8 cellular contexts compared by ENCODE assay signal in the genomic region with DNA sequence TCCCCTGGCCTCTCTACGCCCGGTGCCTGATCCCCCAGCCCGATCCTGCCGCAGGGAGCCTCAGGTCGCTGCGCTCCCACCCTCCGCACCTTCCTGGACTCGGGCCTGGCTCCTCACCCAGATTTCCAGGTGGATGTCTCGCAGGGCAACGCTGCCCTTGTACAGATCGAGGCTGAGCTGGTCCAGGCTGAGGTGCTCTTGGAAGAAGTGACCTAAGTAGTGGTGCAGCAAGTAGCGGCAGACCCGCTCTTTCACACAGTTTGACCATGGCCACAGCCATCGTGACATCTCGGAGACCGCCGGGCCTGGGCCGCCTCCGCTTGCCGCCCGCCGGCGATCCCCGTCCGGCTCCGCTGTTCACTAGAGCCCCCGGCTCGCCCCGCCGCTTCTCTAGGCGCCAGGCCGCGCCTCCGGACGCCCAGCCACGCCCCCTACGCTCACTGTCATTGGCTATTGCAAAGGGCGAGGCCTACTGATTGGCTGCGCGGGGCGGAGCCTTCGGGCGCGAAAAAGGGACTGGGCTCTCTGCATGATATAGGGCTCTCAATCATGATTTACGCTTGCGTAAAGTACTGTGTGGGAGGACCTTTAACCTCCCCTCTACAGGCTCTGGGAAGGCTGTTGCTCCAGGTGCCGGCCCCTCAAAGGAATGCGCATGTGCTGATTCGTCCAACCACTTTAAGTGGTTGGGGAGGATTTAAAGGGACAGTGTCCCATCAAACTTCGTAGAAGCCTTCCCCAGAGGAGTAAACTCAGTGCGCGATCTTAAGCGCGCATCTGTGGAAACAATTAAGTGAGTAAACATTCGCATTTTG.
DNase-seq lines count a peak whose midpoint lies in the region; ATAC-seq and TF ChIP-seq lines count a peak whose summit lies in the region.

A gene (minus strand): TSS at position 362 of the 815 bp plus-strand sequence. CDS start 74 bp downstream, at position 288.

- peaks cover 28% of the 10 kb centered on the region for H3K36me3 Mint-ChIP-seq in central memory CD8-positive, alpha-beta T cell (ENCODE audit: insufficient read depth)

- DNase-seq in AG09309 (ENCODE audit: low read depth), result peak; percentile 99
- DNase-seq in NCI-H446 (lab: John Stamatoyannopoulos, UW), result peak; percentile 97 to 99
- peak; percentile 98 for DNase-seq in activated CD4-positive, CD25-positive, alpha-beta regulatory T cell treated with anti-CD3 and anti-CD28 coated beads, Interleukin-2, amount 50 U/mL, for 16 hours (ENCODE audit: low read depth, low spot score)
- DNase-seq in central memory CD8-positive, alpha-beta T cell (ENCODE audit: low spot score in 2 of 2), result peak; percentile 98 to 99
- peak; percentile 100 for DNase-seq in iris pigment epithelial cell (ENCODE audit: low read depth)
- DNase-seq in stimulated activated CD4-positive, alpha-beta T cell treated with anti-CD3 and anti-CD28 coated beads, Interleukin-12 subunit alpha, Interleukin-12 subunit beta, amount 100 ng/mL, for 24 hours (ENCODE audit: low read depth in 2 of 2), result peak; percentile 97 to 99

- H3K4me1 Mint-ChIP-seq in central memory CD8-positive, alpha-beta T cell, result peaks cover 23% of the 10 kb centered on the region

- H3K27me3 Mint-ChIP-seq in central memory CD8-positive, alpha-beta T cell, result no peaks in the 10 kb centered on the region

- ATAC-seq in GM19025 (IDR thresholded peaks at IDR 0.05; ENCODE audit: low read depth, unreplicated experiment) (peak; percentile 93), HG03342 (IDR thresholded peaks at IDR 0.05; ENCODE audit: unreplicated experiment) (peak; percentile 93)
- peak; percentile 94 for ATAC-seq in central memory CD8-positive, alpha-beta T cell (replicated peaks; ENCODE audit: extremely low read depth, poor library complexity, severe bottlenecking)

- TF ChIP-seq CTCF in AG09309 (IDR thresholded peaks at IDR 0.05; ENCODE audit: control insufficient read depth, insufficient read depth, low read depth, low read length, missing control alignments), result no peak

- peak within 1 kb of the TSS; percentile 84 for H3K4me3 ChIP-seq in AG09309 (ENCODE audit: control insufficient read depth, low read depth, low read length)

- peak within 1 kb of the TSS; percentile 93 for H3K27ac Mint-ChIP-seq in central memory CD8-positive, alpha-beta T cell (ENCODE audit: low read depth)

- H3K9me3 Mint-ChIP-seq in central memory CD8-positive, alpha-beta T cell, result no peaks in the 10 kb centered on the region

- H3K4me3 Mint-ChIP-seq in central memory CD8-positive, alpha-beta T cell, result peak within 1 kb of the TSS; percentile 91

Comparison
In these comparisons a context has a peak if more than half of its experiments do, and no peak if none do; other contexts are left out.
1. Peak in every context shown above with its lines: DNase-seq, ATAC-seq and H3K4me3 ChIP-seq.